Comparison of ENCODE assay signal across 8 cellular contexts in genomic region chr5:43073597-43074546, GRCh38. TPM values are rescaled to one million over a fixed set of nuclear protein-coding genes. Genes with fewer than 3 reads are reported as not detected.
A peak's percentile ranks its signal among the peaks of the same experiment; 100 is the strongest.
DNase-seq lines count a peak whose midpoint lies in the region; ATAC-seq and TF ChIP-seq lines count a peak whose summit lies in the region.

No MANE protein-coding gene starts in this region.

- H3K36me3 Mint-ChIP-seq in T-helper 17 cell (ENCODE audit: low read depth) (peaks cover 11% of the 10 kb centered on the region), neural crest cell (ENCODE audit: low read depth) (peaks cover 45% of the 10 kb centered on the region)
- peaks cover 33% of the 10 kb centered on the region for H3K36me3 Mint-ChIP-seq in central memory CD8-positive, alpha-beta T cell (ENCODE audit: insufficient read depth)

- peak; percentile 78 for ATAC-seq in T-helper 17 cell
- peak; percentile 67 for ATAC-seq in central memory CD8-positive, alpha-beta T cell (replicated peaks; ENCODE audit: extremely low read depth, poor library complexity, severe bottlenecking)
- ATAC-seq in GM19397 (IDR thresholded peaks at IDR 0.05; ENCODE audit: unreplicated experiment): no peak

- H3K4me3 Mint-ChIP-seq in T-helper 17 cell (peak overlapping the region; percentile 2), neural crest cell (peak overlapping the region; percentile 44)
- H3K4me3 Mint-ChIP-seq in central memory CD8-positive, alpha-beta T cell: no peak overlapping the region

- peak; percentile 48 for TF ChIP-seq CTCF in GM13976 (IDR thresholded peaks at IDR 0.05; ENCODE audit: borderline replicate concordance, control extremely low read depth, extremely low read depth, insufficient read depth, missing control alignments)
- peak; percentile 59 for TF ChIP-seq CTCF in neural crest cell (conservative IDR thresholded peaks at IDR 0.05)

- H3K9me3 Mint-ChIP-seq in central memory CD8-positive, alpha-beta T cell: no peaks in the 10 kb centered on the region
- no peaks in the 10 kb centered on the region for H3K9me3 Mint-ChIP-seq in neural crest cell

- no peaks in the 10 kb centered on the region for H3K9me3 ChIP-seq in T-helper 17 cell (ENCODE audit: control insufficient read depth, low read length, poor library complexity, severe bottlenecking)

- peaks cover 49% of the 10 kb centered on the region for H3K4me1 Mint-ChIP-seq in T-helper 17 cell
- H3K4me1 Mint-ChIP-seq in central memory CD8-positive, alpha-beta T cell: peaks cover 58% of the 10 kb centered on the region
- peaks cover 17% of the 10 kb centered on the region for H3K4me1 Mint-ChIP-seq in neural crest cell

- H3K27me3 Mint-ChIP-seq in T-helper 17 cell: no peaks in the 10 kb centered on the region
- no peaks in the 10 kb centered on the region for H3K27me3 Mint-ChIP-seq in central memory CD8-positive, alpha-beta T cell
- no peaks in the 10 kb centered on the region for H3K27me3 Mint-ChIP-seq in neural crest cell (ENCODE audit: low read depth)

- in situ Hi-C loops in GM13976 (cut with MboI; ENCODE audit: low sequenced_read_pairs, unreplicated experiment): no loop called here

- DNase-seq in AML-193 (lab: John Stamatoyannopoulos, UW) (peak; percentile 29 to 43), GM13976 (ENCODE audit: low spot score) (peak; percentile 65), NCI-H2029 (lab: John Stamatoyannopoulos, UW) (peak; percentile 38), T-helper 17 cell (peak in 2 of 3 donors; percentile 13 to 42), neural crest cell (ENCODE audit: low read depth, low spot score) (no peak), epidermal melanocyte (ENCODE audit: insufficient read length, low spot score) (no peak)
- DNase-seq in central memory CD8-positive, alpha-beta T cell (ENCODE audit: low spot score in 2 of 2): peak; percentile 19 to 45

- H3K27ac Mint-ChIP-seq in T-helper 17 cell (peak overlapping the region; percentile 61), neural crest cell (ENCODE audit: unreplicated experiment) (no peak overlapping the region)
- peak overlapping the region; percentile 14 for H3K27ac Mint-ChIP-seq in central memory CD8-positive, alpha-beta T cell (ENCODE audit: low read depth)

RNA-seq across cellular contexts. Expression of gene ANXA2R, which starts 33.8 kb away (rescaled TPM):
- 10 to 100 TPM; 33.0 to 44.0 TPM for total RNA-seq in T-helper 17 cell
- 1.0 and 1.2 TPM in 2 replicates for total RNA-seq in neural crest cell

RNA-seq across cellular contexts. Expression of gene ZNF131, which starts 46.8 kb away (rescaled TPM):
- 10 to 100 TPM; 68.0 to 69.9 TPM for total RNA-seq in T-helper 17 cell
- total RNA-seq in neural crest cell: 52.9 and 53.3 TPM in 2 replicates

Comparison
In these comparisons a context has a peak if more than half of its experiments do, and no peak if none do; other contexts are left out.
1. DNase-seq: peak in AML-193 (2 of 2), GM13976 (single experiment), NCI-H2029 (single experiment), T-helper 17 cell (2 of 3) and central memory CD8-positive, alpha-beta T cell (2 of 2); none in neural crest cell (single experiment) and epidermal melanocyte (single experiment).
2. RNA of gene ANXA2R, which starts 33.8 kb away (total RNA-seq): 33.0 to 44.0 TPM in T-helper 17 cell; 1.0 to 1.2 TPM in neural crest cell; every median in the first group is over 10 times any median in the second.